In the genomic region with DNA sequence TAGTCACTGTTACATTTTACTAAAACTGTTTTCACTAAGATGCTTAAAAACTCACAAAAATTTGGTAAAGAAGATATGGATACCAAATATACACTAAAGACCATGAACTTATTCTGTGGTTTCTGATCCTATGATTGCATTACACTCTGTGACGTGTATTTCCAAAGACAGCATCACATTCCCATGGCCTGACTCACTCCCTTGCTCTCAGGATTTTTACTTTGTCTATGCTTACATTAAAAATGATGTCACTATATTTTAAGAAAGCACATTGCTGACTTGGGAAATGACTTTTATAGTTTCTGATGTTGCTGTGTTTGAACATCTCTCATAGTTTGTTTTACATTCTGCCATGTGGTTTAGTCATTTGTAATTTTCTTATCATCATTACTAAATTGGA, we compare ENCODE assay signal across 2 cellular contexts.
TF ChIP-seq lines count a peak whose summit lies in the region.

No MANE protein-coding gene starts in this region.

TF ChIP-seq in SK-N-SH treated with all-trans-retinoic acid at 6 μM for 48 hours, 23 proteins besides CTCF, POLR2A, EP300 and RAD21 (continued from another document):
- TF ChIP-seq POU6F1 (CRISPR knock-in tag; IDR thresholded peaks at IDR 0.05; ENCODE audit: borderline replicate concordance, low read depth): no peak

TF ChIP-seq in SK-N-SH, 30 proteins besides CTCF, POLR2A, EP300 and RAD21 (continued from another document):
- TF ChIP-seq PBX3 (IDR thresholded peaks at IDR 0.05) (no peak), RFX5 (IDR thresholded peaks at IDR 0.05; ENCODE audit: low read length) (no peak), CHD2 (IDR thresholded peaks at IDR 0.05; ENCODE audit: low read length, partially characterized antibody) (no peak), REST (IDR thresholded peaks at IDR 0.05; ENCODE audit: low read depth, low read length) (no peak), TAF1 (IDR thresholded peaks at IDR 0.05; ENCODE audit: borderline replicate concordance, low read depth, low read length) (no peak), FOXJ3 (CRISPR knock-in tag; IDR thresholded peaks at IDR 0.05) (no peak), SMC3 (IDR thresholded peaks at IDR 0.05; ENCODE audit: low read depth, low read length) (no peak), SIN3A (IDR thresholded peaks at IDR 0.05; ENCODE audit: borderline replicate concordance, low read depth, low read length) (no peak), TEAD4 (IDR thresholded peaks at IDR 0.05; ENCODE audit: borderline replicate concordance, insufficient read depth) (no peak)
- TF ChIP-seq, protein P1, sequence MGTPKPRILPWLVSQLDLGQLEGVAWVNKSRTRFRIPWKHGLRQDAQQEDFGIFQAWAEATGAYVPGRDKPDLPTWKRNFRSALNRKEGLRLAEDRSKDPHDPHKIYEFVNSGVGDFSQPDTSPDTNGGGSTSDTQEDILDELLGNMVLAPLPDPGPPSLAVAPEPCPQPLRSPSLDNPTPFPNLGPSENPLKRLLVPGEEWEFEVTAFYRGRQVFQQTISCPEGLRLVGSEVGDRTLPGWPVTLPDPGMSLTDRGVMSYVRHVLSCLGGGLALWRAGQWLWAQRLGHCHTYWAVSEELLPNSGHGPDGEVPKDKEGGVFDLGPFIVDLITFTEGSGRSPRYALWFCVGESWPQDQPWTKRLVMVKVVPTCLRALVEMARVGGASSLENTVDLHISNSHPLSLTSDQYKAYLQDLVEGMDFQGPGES (IDR thresholded peaks at IDR 0.05; ENCODE audit: low read depth, low read length): no peak
TF ChIP-seq in SK-N-SH: peak in this region for 0.
